Comparison of ENCODE assay signal across 33 cellular contexts in genomic region chr1:247749870-247750269, GRCh38. TPM values are rescaled to one million over a fixed set of nuclear protein-coding genes. Genes with fewer than 3 reads are reported as not detected.
"Had no signal": no experiment of that assay in that cellular context is flagged by ENCODE, and none has a peak within 500 bp of the region (broad histone marks: within the 10 kb centered on the region; RNA-seq: fewer than 3 reads in every experiment).

No MANE protein-coding gene starts in this region.

- H3K9me3 ChIP-seq: neutrophil, ovary, sigmoid colon, testis, thyroid gland, transverse colon had no signal

- H3K4me1 ChIP-seq: heart left ventricle, left lung, lower lobe of right lung, neural progenitor cell, right atrium auricular region, sigmoid colon, stomach, testis, thyroid gland, transverse colon, upper lobe of left lung had no signal

- H3K27ac ChIP-seq: heart left ventricle, left lung, lower lobe of right lung, neural progenitor cell, neutrophil, ovary, right atrium auricular region, sigmoid colon, stomach, testis, thyroid gland, transverse colon, upper lobe of left lung had no signal

- H3K4me1 Mint-ChIP-seq: immature natural killer cell; naive thymus-derived CD8-positive, alpha-beta T cell; nephron progenitor cell; neural progenitor cell had no signal

- H3K36me3 Mint-ChIP-seq: immature natural killer cell, neural progenitor cell had no signal

- H3K27ac Mint-ChIP-seq: immature natural killer cell; naive thymus-derived CD8-positive, alpha-beta T cell; nephron progenitor cell; neural progenitor cell; progenitor cell of endocrine pancreas had no signal

- DNase-seq: heart left ventricle; hypothalamus; immature natural killer cell; kidney; left colon; lower lobe of right lung; mammary epithelial cell; mesenchymal stem cell; naive thymus-derived CD8-positive, alpha-beta T cell; nephron progenitor cell; occipital lobe; ovary; sigmoid colon; stimulated activated CD4-positive, alpha-beta T cell treated with anti-CD3 and anti-CD28 coated beads, Interleukin-1b, Interleukin-23, amount 100 ng/mL, for 48 hours; stimulated activated CD4-positive, alpha-beta T cell treated with anti-CD3 and anti-CD28 coated beads, Interleukin-2, amount 100 ng/mL, for 48 hours; stimulated activated CD4-positive, alpha-beta T cell treated with anti-CD3 and anti-CD28 coated beads, Interleukin-4, amount 100 ng/mL, for 4 hours; stimulated activated CD8-positive, alpha-beta memory T cell treated with anti-CD3 and anti-CD28 coated beads, Interleukin-4, amount 100 ng/mL, for 48 hours; stimulated activated naive CD4-positive, alpha-beta T cell; stomach; testis; thyroid gland; transverse colon; upper lobe of left lung had no signal

- H3K36me3 ChIP-seq: heart left ventricle, left lung, lower lobe of right lung, neural progenitor cell, neutrophil, ovary, right atrium auricular region, sigmoid colon, stomach, thyroid gland, transverse colon, upper lobe of left lung had no signal

- H3K4me3 Mint-ChIP-seq: immature natural killer cell; naive thymus-derived CD8-positive, alpha-beta T cell; nephron progenitor cell; neural progenitor cell had no signal

- H3K27me3 Mint-ChIP-seq: naive thymus-derived CD8-positive, alpha-beta T cell; progenitor cell of endocrine pancreas had no signal

- H3K27me3 ChIP-seq: heart left ventricle, left lung, neural progenitor cell, neutrophil, ovary, right atrium auricular region, sigmoid colon, stomach, testis, thyroid gland, transverse colon, upper lobe of left lung had no signal

- ATAC-seq: heart left ventricle; left colon; left lung; naive thymus-derived CD8-positive, alpha-beta T cell had no signal

- H3K4me3 ChIP-seq: heart left ventricle, left lung, lower lobe of right lung, neural progenitor cell, ovary, right atrium auricular region, sigmoid colon, smooth muscle cell, stomach, testis, thyroid gland, transverse colon, upper lobe of left lung had no signal

RNA-seq across cellular contexts. Expression of gene OR14A2, which starts 1.9 kb away (rescaled TPM):
- total RNA-seq: heart left ventricle; kidney; left colon; left lung; liver; lower lobe of right lung; mammary epithelial cell; mucosa of gallbladder; naive thymus-derived CD8-positive, alpha-beta T cell; occipital lobe; ovary; progenitor cell of endocrine pancreas; pulmonary artery endothelial cell; renal cortical epithelial cell; right atrium auricular region; sigmoid colon; smooth muscle cell; stomach; thyroid gland; transverse colon; upper lobe of left lung had no signal
- polyA plus RNA-seq: heart left ventricle; immature natural killer cell; liver; mammary epithelial cell; naive thymus-derived CD8-positive, alpha-beta T cell; ovary; sigmoid colon; smooth muscle cell; stomach had no signal

RNA-seq across cellular contexts. Expression of gene OR1C1, which starts 10.5 kb away (rescaled TPM):
- total RNA-seq: heart left ventricle; kidney; left colon; left lung; liver; lower lobe of right lung; mammary epithelial cell; mucosa of gallbladder; naive thymus-derived CD8-positive, alpha-beta T cell; occipital lobe; ovary; progenitor cell of endocrine pancreas; pulmonary artery endothelial cell; renal cortical epithelial cell; right atrium auricular region; sigmoid colon; smooth muscle cell; stomach; testis; thyroid gland; transverse colon; upper lobe of left lung had no signal
- polyA plus RNA-seq: heart left ventricle; immature natural killer cell; liver; mammary epithelial cell; naive thymus-derived CD8-positive, alpha-beta T cell; ovary; sigmoid colon; smooth muscle cell; stomach had no signal

RNA-seq across cellular contexts. Expression of gene OR14K1, which starts 11.5 kb away (rescaled TPM):
- total RNA-seq: heart left ventricle; kidney; left lung; liver; lower lobe of right lung; mammary epithelial cell; mucosa of gallbladder; naive thymus-derived CD8-positive, alpha-beta T cell; occipital lobe; ovary; progenitor cell of endocrine pancreas; pulmonary artery endothelial cell; renal cortical epithelial cell; right atrium auricular region; smooth muscle cell; stomach; upper lobe of left lung had no signal
- polyA plus RNA-seq: heart left ventricle; immature natural killer cell; liver; mammary epithelial cell; naive thymus-derived CD8-positive, alpha-beta T cell; ovary; sigmoid colon; smooth muscle cell; stomach had no signal

RNA-seq across cellular contexts. Expression of gene OR6F1, which starts 33.4 kb away (rescaled TPM):
- total RNA-seq: heart left ventricle; kidney; left colon; left lung; liver; lower lobe of right lung; mammary epithelial cell; mucosa of gallbladder; naive thymus-derived CD8-positive, alpha-beta T cell; occipital lobe; ovary; progenitor cell of endocrine pancreas; pulmonary artery endothelial cell; renal cortical epithelial cell; right atrium auricular region; sigmoid colon; smooth muscle cell; stomach; thyroid gland; transverse colon; upper lobe of left lung had no signal
- polyA plus RNA-seq: heart left ventricle; immature natural killer cell; liver; mammary epithelial cell; naive thymus-derived CD8-positive, alpha-beta T cell; ovary; sigmoid colon; smooth muscle cell; stomach had no signal
